In genomic region chr17:14143678-14144077, GRCh38 we compare ENCODE assay signal across 16 cellular contexts.
DNase-seq lines count a peak whose midpoint lies in the region; ATAC-seq and TF ChIP-seq lines count a peak whose summit lies in the region.
"Had no signal": no experiment of that assay in that cellular context is flagged by ENCODE, and none has a peak within 500 bp of the region (broad histone marks: within the 10 kb centered on the region; RNA-seq: fewer than 3 reads in every experiment).

No MANE protein-coding gene starts in this region.

- no peak for TF ChIP-seq CTCF in colonic mucosa (IDR thresholded peaks at IDR 0.05)
- no peak for TF ChIP-seq CTCF in psoas muscle (IDR thresholded peaks at IDR 0.05)
- TF ChIP-seq CTCF in dorsolateral prefrontal cortex (IDR thresholded peaks at IDR 0.05 in 54 of 56, conservative IDR thresholded peaks at IDR 0.05 in 2 of 56; ENCODE audit: low read depth in 1 of 56, partially characterized antibody in 56 of 56) = no peak

- DNase-seq in DMS53 (lab: John Stamatoyannopoulos, UW) (peak; percentile 15), DMS53 treated with DMSO at 0.1 percent for 48 hours (lab: John Stamatoyannopoulos, UW; ENCODE audit: unreplicated experiment) (no peak), NCI-H2029 (lab: John Stamatoyannopoulos, UW) (peak; percentile 7), colonic mucosa (peak; percentile 32), psoas muscle (no peak), SIG-M5 treated with dmso at 0.1 percent for 504 hours (lab: John Stamatoyannopoulos, UW; ENCODE audit: unreplicated experiment) (no peak), dorsolateral prefrontal cortex (no peak)
- DNase-seq: 8988T; activated CD4-positive, CD25-positive, alpha-beta regulatory T cell; activated naive CD8-positive, alpha-beta T cell treated with anti-CD3 and anti-CD28 coated beads, Interleukin-2, amount 50 U/mL, for 24 hours; NCI-H446; T-cell had no signal

- no peak overlapping the region for H3K9ac ChIP-seq in colonic mucosa (ENCODE audit: low read depth in 2 of 2, low read length in 2 of 2)

- intact Hi-C loops in colonic mucosa (cut with DNase I) (no loop called here), psoas muscle (cut with DNase I) (no loop called here), dorsolateral prefrontal cortex (cut with DNase I) (no loop called here)

- H3K9me3 ChIP-seq in colonic mucosa = no peaks in the 10 kb centered on the region
- no peaks in the 10 kb centered on the region for H3K9me3 ChIP-seq in psoas muscle

- H3K27ac ChIP-seq in colonic mucosa (no peak overlapping the region), psoas muscle (no peak overlapping the region), dorsolateral prefrontal cortex (no peak overlapping the region)
- H3K27ac ChIP-seq: skin epidermis had no signal

- H3K4me1 ChIP-seq in colonic mucosa (no peaks in the 10 kb centered on the region), psoas muscle (peaks cover 11% of the 10 kb centered on the region)

- 31 to 35% (median 33%) methylated on average over 3 of the region's 3 CpGs for WGBS in psoas muscle, 3 donors

- no peaks in the 10 kb centered on the region for H3K27me3 ChIP-seq in colonic mucosa
- H3K27me3 ChIP-seq in psoas muscle (ENCODE audit: insufficient read depth in 3 of 3, low read length in 2 of 3) = no peaks in the 10 kb centered on the region
- H3K27me3 ChIP-seq in dorsolateral prefrontal cortex = no peaks in the 10 kb centered on the region

- ATAC-seq in psoas muscle = peak; percentile 71 to 81 (median 78)
- ATAC-seq in HG03139 (IDR thresholded peaks at IDR 0.05; ENCODE audit: unreplicated experiment) = no peak
- ATAC-seq: activated naive CD8-positive, alpha-beta T cell treated with anti-CD3 and anti-CD28 coated beads, Interleukin-2, amount 50 U/mL, for 24 hours; Panc1; T-cell had no signal

- H3K36me3 ChIP-seq in colonic mucosa (no peaks in the 10 kb centered on the region), psoas muscle (ENCODE audit: insufficient read depth in 1 of 2, low read depth in 1 of 2) (no peaks in the 10 kb centered on the region)

- H3K4me3 ChIP-seq in colonic mucosa (no peak overlapping the region), psoas muscle (no peak overlapping the region), dorsolateral prefrontal cortex (no peak overlapping the region)
- H3K4me3 ChIP-seq: lung, skin epidermis had no signal

Comparison
In these comparisons a context has a peak if more than half of its experiments do, and no peak if none do; other contexts are left out.
1. DNase-seq: peak in DMS53 (single experiment), NCI-H2029 (single experiment) and colonic mucosa (single experiment); none in DMS53 treated with DMSO at 0.1 percent for 48 hours (single experiment), psoas muscle (0 of 2), SIG-M5 treated with dmso at 0.1 percent for 504 hours (single experiment) and dorsolateral prefrontal cortex (0 of 10).